Comparison of ENCODE assay signal across 10 cellular contexts in genomic region chr6:50602191-50602810, GRCh38.
DNase-seq lines count a peak whose midpoint lies in the region; ATAC-seq and TF ChIP-seq lines count a peak whose summit lies in the region.
"Had no signal": no experiment of that assay in that cellular context is flagged by ENCODE, and none has a peak within 500 bp of the region (broad histone marks: within the 10 kb centered on the region; RNA-seq: fewer than 3 reads in every experiment).

No MANE protein-coding gene starts in this region.

- H3K36me3 Mint-ChIP-seq in Calu3 (ENCODE audit: insufficient read depth, unreplicated experiment) = no peaks in the 10 kb centered on the region
- no peaks in the 10 kb centered on the region for H3K36me3 Mint-ChIP-seq in stimulated activated naive B cell treated with anti-CD40 and anti-IgM and Interleukin-4, amounts not matched to agents 10 μg/mL and 1 μg/mL and 100 μg/mL, for 72 hours
- H3K36me3 Mint-ChIP-seq: naive thymus-derived CD4-positive, alpha-beta T cell had no signal

- H3K27ac Mint-ChIP-seq in Calu3 (ENCODE audit: unreplicated experiment) = no peak overlapping the region
- no peak overlapping the region for H3K27ac Mint-ChIP-seq in stimulated activated naive B cell treated with anti-CD40 and anti-IgM and Interleukin-4, amounts not matched to agents 10 μg/mL and 1 μg/mL and 100 μg/mL, for 72 hours
- H3K27ac Mint-ChIP-seq: naive thymus-derived CD4-positive, alpha-beta T cell had no signal

- H2AFZ ChIP-seq in PC-3 (ENCODE audit: low read length) = no peak overlapping the region

- TF ChIP-seq POLR2A in erythroblast (IDR thresholded peaks at IDR 0.05; ENCODE audit: low read length) = no peak

- DNase-seq in Calu3 (peak; percentile 24), HEK293T (ENCODE audit: extremely low spot score) (peak; percentile 9), PC-3 (peak; percentile 76), erythroblast (lab: John Stamatoyannopoulos, UW) (peak; percentile 13 to 51), renal cortical epithelial cell (ENCODE audit: low read depth) (peak; percentile 44), MV-4-11 (lab: John Stamatoyannopoulos, UW) (no peak)
- no peak for DNase-seq in stimulated activated naive B cell treated with anti-CD40 and anti-IgM and Interleukin-4, amounts not matched to agents 10 μg/mL and 1 μg/mL and 100 μg/mL, for 72 hours

- no peaks in the 10 kb centered on the region for H4K20me1 ChIP-seq in PC-3 (ENCODE audit: low read length)

- H3K79me2 ChIP-seq in PC-3 (ENCODE audit: low read length) = no peaks in the 10 kb centered on the region

- CTCF ChIA-PET in Calu3 (lab: Charles Lee) (interaction anchor here (1.3 kb wide), 1 partner anchor 474 kb away, joined by 4 read pairs; no protein-coding TSS in a partner anchor), HEK293T (lab: Yijun Ruan, JAX) (interaction anchor here (0.6 kb wide), 1 partner anchor 854 kb away, joined by 3 read pairs; no protein-coding TSS in a partner anchor), PC-3 (lab: Charles Lee) (no interaction called here)

- intact Hi-C loops in Calu3 (cut with micrococcal nuclease; ENCODE audit: unreplicated experiment) = loop anchor here (1.0 to 10.0 kb wide), 3 partner anchors 228 to 473 kb away; no protein-coding TSS in a partner anchor
- intact Hi-C loops in PC-3 (cut with micrococcal nuclease) = loop anchor here (1.0 to 10.0 kb wide), 2 partner anchors 338 to 474 kb away; no protein-coding TSS in a partner anchor

- no peak for ATAC-seq in PC-3
- ATAC-seq in stimulated activated naive B cell treated with anti-CD40 and anti-IgM and Interleukin-4, amounts not matched to agents 10 μg/mL and 1 μg/mL and 100 μg/mL, for 72 hours (replicated peaks) = no peak
- no peak for ATAC-seq in HG03045 (IDR thresholded peaks at IDR 0.05; ENCODE audit: unreplicated experiment)
- ATAC-seq: naive thymus-derived CD4-positive, alpha-beta T cell had no signal

- H3K36me3 ChIP-seq in PC-3 (ENCODE audit: low read depth, low read length) = no peaks in the 10 kb centered on the region
- H3K36me3 ChIP-seq: SJSA1 had no signal

- H3K9me3 ChIP-seq in PC-3 (ENCODE audit: low read length) = no peaks in the 10 kb centered on the region
- H3K9me3 ChIP-seq: SJSA1 had no signal

- H3K4me1 Mint-ChIP-seq in Calu3 (ENCODE audit: low read depth, unreplicated experiment) = no peaks in the 10 kb centered on the region
- H3K4me1 Mint-ChIP-seq in stimulated activated naive B cell treated with anti-CD40 and anti-IgM and Interleukin-4, amounts not matched to agents 10 μg/mL and 1 μg/mL and 100 μg/mL, for 72 hours = no peaks in the 10 kb centered on the region
- H3K4me1 Mint-ChIP-seq: naive thymus-derived CD4-positive, alpha-beta T cell had no signal

- H3K4me1 ChIP-seq in PC-3 (ENCODE audit: insufficient read depth, low read length) = no peaks in the 10 kb centered on the region
- H3K4me1 ChIP-seq: SJSA1 had no signal

- H3K9ac ChIP-seq in PC-3 (ENCODE audit: low read length) = no peak overlapping the region

- H3K4me2 ChIP-seq in PC-3 (ENCODE audit: low read length) = no peak overlapping the region

- peaks cover 42% of the 10 kb centered on the region; the same call in 1 of the 2 replicates for H3K27me3 ChIP-seq in PC-3 (ENCODE audit: low read length)
- H3K27me3 ChIP-seq: SJSA1 had no signal

- TF ChIP-seq CTCF in Calu3 (IDR thresholded peaks at IDR 0.05; ENCODE audit: unreplicated experiment) (peak; percentile 46), PC-3 (conservative IDR thresholded peaks at IDR 0.05; ENCODE audit: low read depth, low read length) (peak; percentile 88)

- no peak overlapping the region for H3K4me3 ChIP-seq in PC-3 (ENCODE audit: low read length)
- H3K4me3 ChIP-seq: SJSA1 had no signal

- H3K4me3 Mint-ChIP-seq in Calu3 (ENCODE audit: low read depth, unreplicated experiment) = no peak overlapping the region
- no peak overlapping the region for H3K4me3 Mint-ChIP-seq in stimulated activated naive B cell treated with anti-CD40 and anti-IgM and Interleukin-4, amounts not matched to agents 10 μg/mL and 1 μg/mL and 100 μg/mL, for 72 hours
- H3K4me3 Mint-ChIP-seq: naive thymus-derived CD4-positive, alpha-beta T cell had no signal

- H3K27me3 Mint-ChIP-seq in Calu3 (ENCODE audit: unreplicated experiment) = no peaks in the 10 kb centered on the region
- H3K27me3 Mint-ChIP-seq in stimulated activated naive B cell treated with anti-CD40 and anti-IgM and Interleukin-4, amounts not matched to agents 10 μg/mL and 1 μg/mL and 100 μg/mL, for 72 hours = no peaks in the 10 kb centered on the region
- H3K27me3 Mint-ChIP-seq: naive thymus-derived CD4-positive, alpha-beta T cell had no signal

- H3K9me2 ChIP-seq in PC-3 (replicated peaks; ENCODE audit: low read length) = no peaks in the 10 kb centered on the region

- H3F3A ChIP-seq in PC-3 (ENCODE audit: low read length, unreplicated experiment) = no peaks in the 10 kb centered on the region

- POLR2A ChIA-PET in HEK293T (lab: Yijun Ruan, JAX) (no interaction called here), PC-3 (lab: Charles Lee; ENCODE audit: unreplicated experiment) (no interaction called here)

- no peaks in the 10 kb centered on the region for H3K9me3 Mint-ChIP-seq in Calu3 (ENCODE audit: low read depth, unreplicated experiment)
- H3K9me3 Mint-ChIP-seq in stimulated activated naive B cell treated with anti-CD40 and anti-IgM and Interleukin-4, amounts not matched to agents 10 μg/mL and 1 μg/mL and 100 μg/mL, for 72 hours = no peaks in the 10 kb centered on the region
- H3K9me3 Mint-ChIP-seq: naive thymus-derived CD4-positive, alpha-beta T cell had no signal

- BruUV-seq in Calu3 (replicated peaks; lab: Mats Ljungman, UMichigan) (no TSS peak), PC-3 (replicated peaks; lab: Mats Ljungman, UMichigan) (no TSS peak)

- no peak overlapping the region for H3K27ac ChIP-seq in PC-3 (ENCODE audit: low read length)
- H3K27ac ChIP-seq: SJSA1 had no signal

TF ChIP-seq in HEK293T, 16 proteins besides CTCF, POLR2A, EP300 and RAD21:
- TF ChIP-seq TARDBP (IDR thresholded peaks at IDR 0.05) (no peak), CTBP1 (IDR thresholded peaks at IDR 0.05; ENCODE audit: borderline replicate concordance) (no peak), BHLHE40 (IDR thresholded peaks at IDR 0.05; ENCODE audit: borderline replicate concordance) (no peak), ARNT (IDR thresholded peaks at IDR 0.05) (no peak), HDGF (IDR thresholded peaks at IDR 0.05; ENCODE audit: borderline replicate concordance) (no peak), NFRKB (IDR thresholded peaks at IDR 0.05) (no peak), SP1 (IDR thresholded peaks at IDR 0.05) (no peak), FOXA1 (IDR thresholded peaks at IDR 0.05) (no peak), FOXK2 (IDR thresholded peaks at IDR 0.05) (no peak), PKNOX1 (IDR thresholded peaks at IDR 0.05) (no peak), ZNF384 (IDR thresholded peaks at IDR 0.05) (no peak), LEF1 (IDR thresholded peaks at IDR 0.05; ENCODE audit: borderline replicate concordance) (no peak), L3MBTL2 (conservative IDR thresholded peaks at IDR 0.05) (no peak)
TF ChIP-seq in HEK293T: peak in this region for 0.

Comparison
In these comparisons a context has a peak if more than half of its experiments do, and no peak if none do; other contexts are left out.
1. DNase-seq: peak in Calu3 (single experiment), HEK293T (single experiment), PC-3 (single experiment), erythroblast (2 of 2) and renal cortical epithelial cell (single experiment); none in MV-4-11 (single experiment) and stimulated activated naive B cell treated with anti-CD40 and anti-IgM and Interleukin-4, amounts not matched to agents 10 μg/mL and 1 μg/mL and 100 μg/mL, for 72 hours (single experiment).